In genomic region chr6:2845880-2846208, GRCh38 we compare ENCODE assay signal across 9 cellular contexts. TPM values are rescaled to one million over a fixed set of nuclear protein-coding genes. Genes with fewer than 3 reads are reported as not detected.
A peak's percentile ranks its signal among the peaks of the same experiment; 100 is the strongest.
DNase-seq lines count a peak whose midpoint lies in the region; ATAC-seq and TF ChIP-seq lines count a peak whose summit lies in the region.
"Had no signal": no experiment of that assay in that cellular context is flagged by ENCODE, and none has a peak within 500 bp of the region (broad histone marks: within the 10 kb centered on the region; RNA-seq: fewer than 3 reads in every experiment).

No MANE protein-coding gene starts in this region.

- peaks cover 67% of the 10 kb centered on the region for H3K4me1 Mint-ChIP-seq in activated CD4-positive, alpha-beta T cell treated with anti-CD3 and anti-CD28 coated beads for 36 hours

- H3K9me3 Mint-ChIP-seq in activated CD4-positive, alpha-beta T cell treated with anti-CD3 and anti-CD28 coated beads for 36 hours (ENCODE audit: low read depth) = no peaks in the 10 kb centered on the region
- H3K9me3 Mint-ChIP-seq: nephron had no signal

- peak overlapping the region; percentile 93 for H3K27ac ChIP-seq in PC-9
- H3K27ac ChIP-seq in effector memory CD4-positive, alpha-beta T cell (ENCODE audit: insufficient read depth, low read length, poor library complexity, severe bottlenecking) = peak overlapping the region; percentile 47
- peak overlapping the region; percentile 40 to 82 (median 71) for H3K27ac ChIP-seq in spleen

- TF ChIP-seq CTCF in PC-9 (conservative IDR thresholded peaks at IDR 0.05) (no peak), spleen (IDR thresholded peaks at IDR 0.05 in 8 of 11, conservative IDR thresholded peaks at IDR 0.05 in 3 of 11) (no peak)

- H3K4me2 ChIP-seq in PC-9 = peak overlapping the region; percentile 77

- H2AFZ ChIP-seq in PC-9 = no peak overlapping the region

- H3K4me3 ChIP-seq in PC-9 = peak overlapping the region; percentile 30; the same call in 1 of the 2 replicates
- H3K4me3 ChIP-seq in effector memory CD4-positive, alpha-beta T cell (ENCODE audit: insufficient read depth, low read depth, low read length, poor library complexity, severe bottlenecking) = no peak overlapping the region
- peak overlapping the region in 1 of 8 donors; percentile 35 for H3K4me3 ChIP-seq in spleen

- H4K20me1 ChIP-seq in PC-9 (ENCODE audit: insufficient read depth) = no peaks in the 10 kb centered on the region

- DNase-seq in activated CD4-positive, alpha-beta T cell treated with anti-CD3 and anti-CD28 coated beads for 36 hours = no peak
- DNase-seq in activated CD4-positive, alpha-beta T cell treated with anti-CD3 and anti-CD28 coated beads for 4 hours = no peak
- DNase-seq in PC-9 (no peak), spleen (no peak), NCI-H2081 treated with DMSO at 0.1 percent for 48 hours (lab: John Stamatoyannopoulos, UW) (no peak)
- DNase-seq in effector memory CD4-positive, alpha-beta T cell = no peak

- H3F3A ChIP-seq in PC-9 (ENCODE audit: insufficient read depth, low read depth) = peaks cover 25% of the 10 kb centered on the region

- H3K27me3 Mint-ChIP-seq in activated CD4-positive, alpha-beta T cell treated with anti-CD3 and anti-CD28 coated beads for 36 hours = no peaks in the 10 kb centered on the region

- intact Hi-C loops in activated CD4-positive, alpha-beta T cell treated with anti-CD3 and anti-CD28 coated beads for 36 hours (cut with DNase I, micrococcal nuclease) = loop anchor here (1.0 to 5.0 kb wide), 9 partner anchors 12 to 211 kb away; no protein-coding TSS in a partner anchor
- intact Hi-C loops in PC-9 (cut with micrococcal nuclease; ENCODE audit: unreplicated experiment) (loop anchor here (1.0 to 5.0 kb wide), 6 partner anchors 55 to 211 kb away; no protein-coding TSS in a partner anchor), spleen (cut with DNase I; ENCODE audit: low total_unique reads) (loop anchor here (5.0 to 10.0 kb wide), 3 partner anchors 51 to 211 kb away; no protein-coding TSS in a partner anchor)

- H3K4me3 Mint-ChIP-seq in activated CD4-positive, alpha-beta T cell treated with anti-CD3 and anti-CD28 coated beads for 36 hours = peak overlapping the region; percentile 32
- H3K4me3 Mint-ChIP-seq: nephron had no signal

- ATAC-seq in activated CD4-positive, alpha-beta T cell treated with anti-CD3 and anti-CD28 coated beads for 36 hours = no peak
- ATAC-seq in HG03571 (IDR thresholded peaks at IDR 0.05; ENCODE audit: unreplicated experiment) (no peak), GM21515 (IDR thresholded peaks at IDR 0.05; ENCODE audit: unreplicated experiment) (no peak)

- TF ChIP-seq POLR2A in spleen (IDR thresholded peaks at IDR 0.05) = no peak

- H3K27ac Mint-ChIP-seq in activated CD4-positive, alpha-beta T cell treated with anti-CD3 and anti-CD28 coated beads for 36 hours = peak overlapping the region; percentile 90

- H3K27me3 ChIP-seq in PC-9 (ENCODE audit: insufficient read depth, low read depth) = no peaks in the 10 kb centered on the region
- no peaks in the 10 kb centered on the region for H3K27me3 ChIP-seq in effector memory CD4-positive, alpha-beta T cell (replicated peaks; ENCODE audit: control insufficient read depth, insufficient read depth, low read length, poor library complexity, severe bottlenecking)
- H3K27me3 ChIP-seq in spleen (replicated peaks in 1 of 7) = no peaks in the 10 kb centered on the region

- no TSS peak for BruUV-seq in PC-9 (replicated peaks; lab: Mats Ljungman, UMichigan)

- peaks cover 3% of the 10 kb centered on the region for H3K79me2 ChIP-seq in PC-9 (ENCODE audit: low read depth)

- POLR2A ChIA-PET in activated CD4-positive, alpha-beta T cell treated with anti-CD3 and anti-CD28 coated beads for 36 hours (lab: Charles Lee) = interaction anchor here (0.6 to 1.6 kb wide), 11 partner anchors 12 to 208 kb away, joined by 3 to 13 read pairs (median 5); no protein-coding TSS in a partner anchor
- POLR2A ChIA-PET in PC-9 (lab: Charles Lee; ENCODE audit: unreplicated experiment) = interaction anchor here (0.5 to 1.0 kb wide), 2 partner anchors 33 to 54 kb away, joined by 3 to 11 read pairs; no protein-coding TSS in a partner anchor

- CTCF ChIA-PET in activated CD4-positive, alpha-beta T cell treated with anti-CD3 and anti-CD28 coated beads for 36 hours (lab: Charles Lee) = interaction anchor here (0.6 to 9.1 kb wide), 43 partner anchors 11 to 218 kb away, joined by 3 to 165 read pairs (median 8); partner anchors contain the start of gene SERPINB9
- CTCF ChIA-PET in PC-9 (lab: Charles Lee) = interaction anchor here (0.6 to 1.7 kb wide), 8 partner anchors 31 to 143 kb away, joined by 3 to 14 read pairs (median 4); no protein-coding TSS in a partner anchor

- WGBS in spleen, 5 donors = 52 to 68% (median 65%) methylated on average over 6 of the region's 6 CpGs

- H3K36me3 Mint-ChIP-seq in activated CD4-positive, alpha-beta T cell treated with anti-CD3 and anti-CD28 coated beads for 36 hours (ENCODE audit: low read depth) = peaks cover 8% of the 10 kb centered on the region

- no peaks in the 10 kb centered on the region for H3K9me2 ChIP-seq in PC-9 (ENCODE audit: insufficient read depth)

- H3K36me3 ChIP-seq in PC-9 (ENCODE audit: low read depth) (no peaks in the 10 kb centered on the region), spleen (no peaks in the 10 kb centered on the region)
- no peaks in the 10 kb centered on the region for H3K36me3 ChIP-seq in effector memory CD4-positive, alpha-beta T cell (ENCODE audit: control insufficient read depth, insufficient read depth, low read length)

- no peaks in the 10 kb centered on the region for H3K9me3 ChIP-seq in PC-9 (ENCODE audit: insufficient read depth, low read depth)
- H3K9me3 ChIP-seq in effector memory CD4-positive, alpha-beta T cell (ENCODE audit: control insufficient read depth, low read length) = no peaks in the 10 kb centered on the region
- H3K9me3 ChIP-seq in spleen = no peaks in the 10 kb centered on the region

- H3K4me1 ChIP-seq in PC-9 (replicated peaks; ENCODE audit: insufficient read depth) = peaks cover 37% of the 10 kb centered on the region
- peaks cover 26% of the 10 kb centered on the region for H3K4me1 ChIP-seq in effector memory CD4-positive, alpha-beta T cell (ENCODE audit: control insufficient read depth, insufficient read depth, low read length, poor library complexity, severe bottlenecking)
- H3K4me1 ChIP-seq in spleen = peaks cover 7 to 82% (median 55%) of the 10 kb centered on the region in 6 donors

RNA-seq across cellular contexts. Expression of gene SERPINB1, which starts 4.2 kb away (rescaled TPM):
- 100 to 1,000 TPM; 200 to 243 TPM for total RNA-seq in activated CD4-positive, alpha-beta T cell treated with anti-CD3 and anti-CD28 coated beads for 36 hours
- total RNA-seq in PC-9 (2021) = 82.3 and 93.9 TPM in 2 replicates
- total RNA-seq in spleen = 100 to 1,000 TPM in 5 of 7 donors, 10 to 100 TPM in 2; 71.2 to 194 (median 106) TPM
- polyA plus RNA-seq in spleen = 10 to 100 TPM; 54.9 to 64.6 (median 55.0) TPM

RNA-seq across cellular contexts. Expression of gene SERPINB9, which starts 57.3 kb away (rescaled TPM):
- total RNA-seq in activated CD4-positive, alpha-beta T cell treated with anti-CD3 and anti-CD28 coated beads for 36 hours = 100 to 1,000 TPM in 1 of 2 experiments, 10 to 100 TPM in 1; 90.0 to 109 TPM
- 1.7 and 2.4 TPM in 2 replicates for total RNA-seq in PC-9 (2021)
- 10 to 100 TPM; 43.0 to 75.7 (median 55.4) TPM for total RNA-seq in spleen
- 10 to 100 TPM; 16.2 to 22.4 (median 17.0) TPM for polyA plus RNA-seq in spleen

Comparison
In these comparisons a context has a peak if more than half of its experiments do, and no peak if none do; other contexts are left out.
1. RNA of gene SERPINB9, which starts 57.3 kb away (total RNA-seq): 90.0 to 109 TPM in activated CD4-positive, alpha-beta T cell treated with anti-CD3 and anti-CD28 coated beads for 36 hours and 43.0 to 75.7 TPM in spleen; 1.7 to 2.4 TPM in PC-9; every median in the first group is over 10 times any median in the second.
2. Peak in every context shown above with its lines, with median percentiles within 50 percentile points of each other: H3K27ac ChIP-seq.